Comparison of ENCODE assay signal across 32 cellular contexts in the genomic region with DNA sequence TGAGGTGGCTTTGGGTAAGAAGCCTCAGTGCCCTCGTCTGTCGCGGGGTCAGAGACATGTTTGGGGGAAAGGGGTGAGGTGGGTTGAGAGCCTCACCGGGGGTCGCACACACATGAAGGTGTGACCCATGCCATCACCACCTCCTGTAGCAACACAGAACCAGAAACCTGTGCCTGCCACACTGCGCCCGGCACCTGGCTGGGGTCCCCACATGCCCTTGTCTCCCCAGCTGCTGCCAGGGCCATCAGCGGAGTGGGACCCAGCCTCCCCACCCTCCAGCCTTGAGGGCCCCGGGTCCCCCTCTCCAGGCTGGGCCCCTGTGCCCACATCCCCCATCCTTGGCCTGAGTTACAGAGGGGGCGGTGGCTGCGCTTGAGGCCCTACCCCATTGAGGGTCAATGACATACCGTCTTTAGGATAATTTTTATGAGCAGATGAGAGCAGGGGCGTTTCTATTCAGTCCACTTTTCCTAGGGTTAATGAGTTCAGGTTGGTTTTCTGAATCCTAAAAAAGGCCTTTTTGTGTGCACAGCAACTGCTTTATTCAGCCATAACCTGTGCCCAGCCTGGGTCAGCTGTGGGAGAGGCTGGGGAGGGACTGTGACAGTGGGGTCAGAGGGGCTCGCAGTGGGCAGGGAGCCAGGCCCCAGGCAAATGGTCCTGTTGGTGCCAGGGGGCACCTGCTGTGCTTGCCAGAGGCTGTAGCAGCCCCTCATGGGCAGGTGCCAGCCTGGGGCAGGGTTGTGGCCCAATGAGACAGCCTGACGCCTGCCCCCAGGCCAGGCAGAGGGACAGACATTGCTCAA. TPM values are rescaled to one million over a fixed set of nuclear protein-coding genes. Genes with fewer than 3 reads are reported as not detected.
"Had no signal": no experiment of that assay in that cellular context is flagged by ENCODE, and none has a peak within 500 bp of the region (broad histone marks: within the 10 kb centered on the region; RNA-seq: fewer than 3 reads in every experiment).

No MANE protein-coding gene starts in this region.

- H3K4me1 ChIP-seq: left lung, parathyroid adenoma, right atrium auricular region, stomach, testis, thyroid gland, transverse colon, upper lobe of right lung, uterus had no signal

- H3K4me3 ChIP-seq: left lung, lung, mucosa of descending colon, right atrium auricular region, skin epidermis, stomach, testis, thyroid gland, transverse colon, upper lobe of right lung, uterus had no signal

- H3K27ac Mint-ChIP-seq: immature natural killer cell; naive thymus-derived CD4-positive, alpha-beta T cell; natural killer cell treated with Interleukin-12 subunit alpha and Interleukin-12 subunit beta and Interleukin-15 and Interleukin-18, amount 100 ng/mL, for 72 hours; progenitor cell of endocrine pancreas; stimulated activated naive B cell treated with anti-CD40 and anti-IgM and Interleukin-4, amounts not matched to agents 10 μg/mL and 1 μg/mL and 100 μg/mL, for 72 hours had no signal

- H3K4me3 Mint-ChIP-seq: immature natural killer cell; naive thymus-derived CD4-positive, alpha-beta T cell; natural killer cell treated with Interleukin-12 subunit alpha and Interleukin-12 subunit beta and Interleukin-15 and Interleukin-18, amount 100 ng/mL, for 72 hours; stimulated activated naive B cell treated with anti-CD40 and anti-IgM and Interleukin-4, amounts not matched to agents 10 μg/mL and 1 μg/mL and 100 μg/mL, for 72 hours had no signal

- H2AFZ ChIP-seq: parathyroid adenoma had no signal

- H3K27me3 Mint-ChIP-seq: progenitor cell of endocrine pancreas had no signal

- DNase-seq: hypothalamus; immature natural killer cell; kidney; left colon; left lung; midbrain; mucosa of descending colon; naive thymus-derived CD4-positive, alpha-beta T cell; nucleus accumbens; stimulated activated CD4-positive, alpha-beta T cell treated with anti-CD3 and anti-CD28 coated beads, Interleukin-12 subunit alpha, Interleukin-12 subunit beta, amount 100 ng/mL, for 4 hours; stimulated activated CD4-positive, alpha-beta T cell treated with anti-CD3 and anti-CD28 coated beads, Interleukin-15, amount 100 ng/mL, for 24 hours; stimulated activated CD4-positive, alpha-beta T cell treated with anti-CD3 and anti-CD28 coated beads, Interleukin-2, amount 100 ng/mL, for 24 hours; stimulated activated CD4-positive, alpha-beta T cell treated with anti-CD3 and anti-CD28 coated beads, Interleukin-4, amount 100 ng/mL, for 1 hour; stimulated activated naive B cell treated with anti-CD40 and anti-IgM and Interleukin-4, amounts not matched to agents 10 μg/mL and 1 μg/mL and 100 μg/mL, for 72 hours; stimulated activated naive CD8-positive, alpha-beta T cell treated with anti-CD3 and anti-CD28 coated beads, Interleukin-15, Interleukin-2, amounts not matched to agents 100 U/mL and 50 U/mL, for 24 hours; stomach; testis; thyroid gland; transverse colon; upper lobe of right lung; uterus had no signal

- FAIRE-seq: islet of Langerhans, kidney had no signal

- H3K9ac ChIP-seq: parathyroid adenoma had no signal

- H3K27ac ChIP-seq: left lung, parathyroid adenoma, right atrium auricular region, skin epidermis, stomach, testis, thyroid gland, transverse colon, upper lobe of right lung, uterus had no signal

- H3K79me2 ChIP-seq: parathyroid adenoma had no signal

- H3K27me3 ChIP-seq: left lung, right atrium auricular region, stomach, testis, thyroid gland, transverse colon, upper lobe of right lung, uterus had no signal

- H3K4me1 Mint-ChIP-seq: immature natural killer cell; naive thymus-derived CD4-positive, alpha-beta T cell had no signal

- H3K36me3 ChIP-seq: left lung, right atrium auricular region, stomach, thyroid gland, transverse colon, upper lobe of right lung, uterus had no signal

- H3K9me3 Mint-ChIP-seq: immature natural killer cell; natural killer cell treated with Interleukin-12 subunit alpha and Interleukin-12 subunit beta and Interleukin-15 and Interleukin-18, amount 100 ng/mL, for 72 hours; stimulated activated naive B cell treated with anti-CD40 and anti-IgM and Interleukin-4, amounts not matched to agents 10 μg/mL and 1 μg/mL and 100 μg/mL, for 72 hours had no signal

- H3K36me3 Mint-ChIP-seq: immature natural killer cell; naive thymus-derived CD4-positive, alpha-beta T cell; natural killer cell treated with Interleukin-12 subunit alpha and Interleukin-12 subunit beta and Interleukin-15 and Interleukin-18, amount 100 ng/mL, for 72 hours; stimulated activated naive B cell treated with anti-CD40 and anti-IgM and Interleukin-4, amounts not matched to agents 10 μg/mL and 1 μg/mL and 100 μg/mL, for 72 hours had no signal

- H3K9me3 ChIP-seq: left lung, mucosa of descending colon, right atrium auricular region, stomach, testis, thyroid gland, transverse colon, upper lobe of right lung, uterus had no signal

- ATAC-seq: left colon; left lung; mucosa of descending colon; naive thymus-derived CD4-positive, alpha-beta T cell; sciatic nerve; stimulated activated naive B cell treated with anti-CD40 and anti-IgM and Interleukin-4, amounts not matched to agents 10 μg/mL and 1 μg/mL and 100 μg/mL, for 72 hours; stimulated activated naive CD8-positive, alpha-beta T cell treated with anti-CD3 and anti-CD28 coated beads, Interleukin-15, Interleukin-2, amounts not matched to agents 100 U/mL and 50 U/mL, for 24 hours; upper lobe of right lung had no signal

RNA-seq across cellular contexts. Expression of a gene that starts 19.4 kb away (rescaled TPM):
- total RNA-seq: liver; mesenteric fat pad; naive thymus-derived CD4-positive, alpha-beta T cell; natural killer cell treated with Interleukin-12 subunit alpha and Interleukin-12 subunit beta and Interleukin-15 and Interleukin-18, amount 100 ng/mL, for 72 hours; progenitor cell of endocrine pancreas; upper lobe of right lung had no signal
- polyA plus RNA-seq: immature natural killer cell, neural cell had no signal
